ENCODE assay signal across 18 cellular contexts in genomic region chr11:85779956-85780640, GRCh38. TPM values are rescaled to one million over a fixed set of nuclear protein-coding genes. Genes with fewer than 3 reads are reported as not detected.
DNase-seq lines count a peak whose midpoint lies in the region; ATAC-seq, FAIRE-seq and TF ChIP-seq lines count a peak whose summit lies in the region.
"Had no signal": no experiment of that assay in that cellular context is flagged by ENCODE, and none has a peak within 500 bp of the region (broad histone marks: within the 10 kb centered on the region; RNA-seq: fewer than 3 reads in every experiment).

No MANE protein-coding gene starts in this region.

- peaks cover 5% of the 10 kb centered on the region for H3K9me3 Mint-ChIP-seq in activated CD8-positive, alpha-beta T cell treated with anti-CD3 and anti-CD28 coated beads for 36 hours
- H3K9me3 Mint-ChIP-seq in activated CD8-positive, alpha-beta T cell treated with anti-CD3 and anti-CD28 coated beads, Interleukin-2, amount 10 ng/mL, durations not matched to agents 7 days and 5 days (ENCODE audit: insufficient read depth), result peaks cover 16% of the 10 kb centered on the region
- H3K9me3 Mint-ChIP-seq in T-cell, result peaks cover 4 to 7% (median 6%) of the 10 kb centered on the region in 3 donors

- H3K79me2 ChIP-seq in PC-3 (ENCODE audit: low read length) (no peaks in the 10 kb centered on the region), smooth muscle cell (ENCODE audit: low read depth) (no peaks in the 10 kb centered on the region)

- no peaks in the 10 kb centered on the region for H3K9me2 ChIP-seq in PC-3 (replicated peaks; ENCODE audit: low read length)

- no peaks in the 10 kb centered on the region for H3K36me3 ChIP-seq in PC-3 (ENCODE audit: low read depth, low read length)
- no peaks in the 10 kb centered on the region for H3K36me3 ChIP-seq in smooth muscle cell (ENCODE audit: low read depth)
- H3K36me3 ChIP-seq: SJSA1 had no signal

- H3K27me3 ChIP-seq in PC-3 (ENCODE audit: low read length) (no peaks in the 10 kb centered on the region), smooth muscle cell (ENCODE audit: low read depth) (no peaks in the 10 kb centered on the region)
- H3K27me3 ChIP-seq: SJSA1 had no signal

- H3K4me2 ChIP-seq in PC-3 (ENCODE audit: low read length) (no peak overlapping the region), smooth muscle cell (no peak overlapping the region)

- no peak overlapping the region for H3K27ac Mint-ChIP-seq in activated CD8-positive, alpha-beta T cell treated with anti-CD3 and anti-CD28 coated beads for 36 hours
- no peak overlapping the region for H3K27ac Mint-ChIP-seq in activated CD8-positive, alpha-beta T cell treated with anti-CD3 and anti-CD28 coated beads, Interleukin-2, amount 10 ng/mL, durations not matched to agents 7 days and 5 days
- no peak overlapping the region for H3K27ac Mint-ChIP-seq in T-cell
- H3K27ac Mint-ChIP-seq: activated CD4-positive, alpha-beta T cell treated with anti-CD3 and anti-CD28 coated beads, Interleukin-2, amount 10 ng/mL, durations not matched to agents 7 days and 5 days had no signal

- H3K36me3 Mint-ChIP-seq in activated CD8-positive, alpha-beta T cell treated with anti-CD3 and anti-CD28 coated beads for 36 hours (ENCODE audit: low read depth), result peaks cover 9% of the 10 kb centered on the region
- peaks cover 30% of the 10 kb centered on the region for H3K36me3 Mint-ChIP-seq in activated CD8-positive, alpha-beta T cell treated with anti-CD3 and anti-CD28 coated beads, Interleukin-2, amount 10 ng/mL, durations not matched to agents 7 days and 5 days (ENCODE audit: low read depth)
- peaks cover 17% of the 10 kb centered on the region for H3K36me3 Mint-ChIP-seq in T-cell

- no TSS peak for BruUV-seq in PC-3 (replicated peaks; lab: Mats Ljungman, UMichigan)

- H2AFZ ChIP-seq in PC-3 (ENCODE audit: low read length) (no peak overlapping the region), smooth muscle cell (ENCODE audit: low read depth) (no peak overlapping the region)

- FAIRE-seq in HTR-8/SVneo (lab: Jason Lieb, UNC), result no peak
- FAIRE-seq: endometrium, frontal cortex, G401.6, H1 had no signal

- no peak for TF ChIP-seq CTCF in activated CD8-positive, alpha-beta T cell treated with anti-CD3 and anti-CD28 coated beads for 36 hours (IDR thresholded peaks at IDR 0.05)
- TF ChIP-seq CTCF in PC-3 (conservative IDR thresholded peaks at IDR 0.05; ENCODE audit: low read depth, low read length), result no peak
- TF ChIP-seq CTCF in fibroblast of mammary gland (conservative IDR thresholded peaks at IDR 0.05; ENCODE audit: control insufficient read depth, insufficient read depth, low read depth, low read length), result no peak
- TF ChIP-seq CTCF in smooth muscle cell (IDR thresholded peaks at IDR 0.05; ENCODE audit: borderline replicate concordance, insufficient read depth, poor library complexity, severe bottlenecking), result no peak

- no peak overlapping the region for H3K4me3 ChIP-seq in PC-3 (ENCODE audit: low read length)
- no peak overlapping the region for H3K4me3 ChIP-seq in fibroblast of mammary gland (ENCODE audit: control insufficient read depth, low read depth, low read length)
- H3K4me3 ChIP-seq in smooth muscle cell, result no peak overlapping the region
- H3K4me3 ChIP-seq: SJSA1 had no signal

- CTCF ChIA-PET in activated CD8-positive, alpha-beta T cell treated with anti-CD3 and anti-CD28 coated beads for 36 hours (lab: Charles Lee), result interaction anchor here (1.1 kb wide), 2 partner anchors 12 to 23 kb away, joined by 3 to 4 read pairs; no protein-coding TSS in a partner anchor
- CTCF ChIA-PET in activated CD8-positive, alpha-beta T cell treated with anti-CD3 and anti-CD28 coated beads, Interleukin-2, amount 10 ng/mL, durations not matched to agents 7 days and 5 days (lab: Charles Lee), result interaction anchor here (0.6 to 1.9 kb wide), 4 partner anchors 26 to 89 kb away, joined by 3 to 6 read pairs (median 4); partner anchors contain the start of genes CCDC83 and SYTL2
- CTCF ChIA-PET in PC-3 (lab: Charles Lee) (no interaction called here), T-cell (lab: Charles Lee) (interaction anchor here in 1 of 2 donors (0.5 to 0.6 kb wide), 2 partner anchors 49 to 80 kb away, joined by 4 to 6 read pairs; no protein-coding TSS in a partner anchor)

- H3K9me3 ChIP-seq in PC-3 (ENCODE audit: low read length) (no peaks in the 10 kb centered on the region), smooth muscle cell (replicated peaks; ENCODE audit: low read depth) (no peaks in the 10 kb centered on the region)
- H3K9me3 ChIP-seq: SJSA1 had no signal

- POLR2A ChIA-PET in activated CD8-positive, alpha-beta T cell treated with anti-CD3 and anti-CD28 coated beads for 36 hours (lab: Charles Lee), result interaction anchor here (0.9 kb wide), 1 partner anchor 80 kb away, joined by 3 read pairs; no protein-coding TSS in a partner anchor
- POLR2A ChIA-PET in activated CD8-positive, alpha-beta T cell treated with anti-CD3 and anti-CD28 coated beads, Interleukin-2, amount 10 ng/mL, durations not matched to agents 7 days and 5 days (lab: Charles Lee), result interaction anchor here (0.6 kb wide), 1 partner anchor 152 kb away, joined by 3 read pairs; the partner anchor contains the start of gene TMEM126B
- POLR2A ChIA-PET in PC-3 (lab: Charles Lee; ENCODE audit: unreplicated experiment), result interaction anchor here (0.6 kb wide), 1 partner anchor 16 kb away, joined by 5 read pairs; no protein-coding TSS in a partner anchor
- POLR2A ChIA-PET in T-cell (lab: Charles Lee), result interaction anchor here in 1 of 2 donors (0.6 kb wide), 1 partner anchor 25 kb away, joined by 3 read pairs; no protein-coding TSS in a partner anchor

- 68% methylated on average over 3 of the region's 3 CpGs for WGBS in smooth muscle cell (ENCODE audit: low lambda C conversion rate)

- no peak overlapping the region for H3K4me3 Mint-ChIP-seq in activated CD8-positive, alpha-beta T cell treated with anti-CD3 and anti-CD28 coated beads for 36 hours
- no peak overlapping the region for H3K4me3 Mint-ChIP-seq in activated CD8-positive, alpha-beta T cell treated with anti-CD3 and anti-CD28 coated beads, Interleukin-2, amount 10 ng/mL, durations not matched to agents 7 days and 5 days
- H3K4me3 Mint-ChIP-seq in T-cell, result no peak overlapping the region
- H3K4me3 Mint-ChIP-seq: activated CD4-positive, alpha-beta T cell treated with anti-CD3 and anti-CD28 coated beads, Interleukin-2, amount 10 ng/mL, durations not matched to agents 7 days and 5 days; activated T-cell treated with anti-CD3 and anti-CD28 coated beads, Interleukin-2, amount 50 U/mL, for 4 hours; stimulated activated naive CD8-positive, alpha-beta T cell treated with anti-CD3 and anti-CD28 coated beads, Interleukin-15, Interleukin-2, amounts not matched to agents 100 ng/mL and 50 ng/mL, for 24 hours had no signal

- H3K27me3 Mint-ChIP-seq in activated CD8-positive, alpha-beta T cell treated with anti-CD3 and anti-CD28 coated beads for 36 hours, result no peaks in the 10 kb centered on the region
- H3K27me3 Mint-ChIP-seq in activated CD8-positive, alpha-beta T cell treated with anti-CD3 and anti-CD28 coated beads, Interleukin-2, amount 10 ng/mL, durations not matched to agents 7 days and 5 days (ENCODE audit: low read depth), result no peaks in the 10 kb centered on the region
- H3K27me3 Mint-ChIP-seq in T-cell, result no peaks in the 10 kb centered on the region
- H3K27me3 Mint-ChIP-seq: activated CD4-positive, alpha-beta T cell treated with anti-CD3 and anti-CD28 coated beads, Interleukin-2, amount 10 ng/mL, durations not matched to agents 7 days and 5 days; stimulated activated naive CD8-positive, alpha-beta T cell treated with anti-CD3 and anti-CD28 coated beads, Interleukin-15, Interleukin-2, amounts not matched to agents 100 ng/mL and 50 ng/mL, for 24 hours had no signal

- peak; percentile 38 for ATAC-seq in activated CD8-positive, alpha-beta T cell treated with anti-CD3 and anti-CD28 coated beads for 36 hours
- ATAC-seq in activated CD8-positive, alpha-beta T cell treated with anti-CD3 and anti-CD28 coated beads, Interleukin-2, amount 10 ng/mL, durations not matched to agents 7 days and 5 days, result no peak
- ATAC-seq in PC-3 (peak; percentile 43; the same call in 1 of the 2 replicates), T-cell (replicated peaks in 1 of 4) (no peak)

- H3K27ac ChIP-seq in PC-3 (ENCODE audit: low read length), result no peak overlapping the region
- peak overlapping the region; percentile 9 for H3K27ac ChIP-seq in smooth muscle cell (ENCODE audit: low read depth)
- H3K27ac ChIP-seq: SJSA1 had no signal

- H3K9ac ChIP-seq in PC-3 (ENCODE audit: low read length) (no peak overlapping the region), smooth muscle cell (ENCODE audit: low read depth) (no peak overlapping the region)

- intact Hi-C loops in activated CD8-positive, alpha-beta T cell treated with anti-CD3 and anti-CD28 coated beads for 36 hours (cut with micrococcal nuclease), result no loop called here
- intact Hi-C loops in PC-3 (cut with micrococcal nuclease), result no loop called here

- H3F3A ChIP-seq in PC-3 (ENCODE audit: low read length, unreplicated experiment) (no peaks in the 10 kb centered on the region), smooth muscle cell (ENCODE audit: low read depth) (no peaks in the 10 kb centered on the region)

- peaks cover 17% of the 10 kb centered on the region for H3K4me1 ChIP-seq in PC-3 (ENCODE audit: insufficient read depth, low read length)
- H3K4me1 ChIP-seq in smooth muscle cell (ENCODE audit: low read depth), result peaks cover 12% of the 10 kb centered on the region
- H3K4me1 ChIP-seq: SJSA1 had no signal

- DNase-seq in activated CD8-positive, alpha-beta T cell treated with anti-CD3 and anti-CD28 coated beads for 36 hours, result no peak
- no peak for DNase-seq in activated CD8-positive, alpha-beta T cell treated with anti-CD3 and anti-CD28 coated beads, Interleukin-2, amount 10 ng/mL, durations not matched to agents 7 days and 5 days
- DNase-seq in PC-3 (peak; percentile 39), fibroblast of mammary gland (ENCODE audit: low read depth) (peak; percentile 42), smooth muscle cell (lab: John Stamatoyannopoulos, UW; ENCODE audit: unreplicated experiment) (no peak), T-cell (no peak), HTR-8/SVneo (ENCODE audit: insufficient read length, low spot score) (no peak)
- DNase-seq in stimulated activated CD4-positive, alpha-beta T cell treated with anti-CD3 and anti-CD28 coated beads, Interleukin-12 subunit alpha, Interleukin-12 subunit beta, amount 100 ng/mL, for 4 hours, result no peak
- DNase-seq: activated CD4-positive, alpha-beta T cell treated with anti-CD3 and anti-CD28 coated beads, Interleukin-2, amount 10 ng/mL, durations not matched to agents 7 days and 5 days; activated T-cell treated with anti-CD3 and anti-CD28 coated beads, Interleukin-2, amount 50 U/mL, for 4 hours; amygdala; NCI-H2227 treated with DMSO at 0.1 percent for 48 hours had no signal

- H4K20me1 ChIP-seq in PC-3 (ENCODE audit: low read length), result no peaks in the 10 kb centered on the region
- no peaks in the 10 kb centered on the region for H4K20me1 ChIP-seq in smooth muscle cell (ENCODE audit: low read depth)

- H3K4me1 Mint-ChIP-seq in activated CD8-positive, alpha-beta T cell treated with anti-CD3 and anti-CD28 coated beads for 36 hours (ENCODE audit: low read depth), result peaks cover 36% of the 10 kb centered on the region
- peaks cover 38% of the 10 kb centered on the region for H3K4me1 Mint-ChIP-seq in activated CD8-positive, alpha-beta T cell treated with anti-CD3 and anti-CD28 coated beads, Interleukin-2, amount 10 ng/mL, durations not matched to agents 7 days and 5 days (ENCODE audit: low read depth)
- H3K4me1 Mint-ChIP-seq in T-cell, result peaks cover 44 to 58% (median 45%) of the 10 kb centered on the region in 3 donors

RNA-seq across cellular contexts. Expression of gene SYTL2, which starts 30.8 kb away (rescaled TPM):
- 10 to 100 TPM in 1 of 2 experiments, 1 to 10 TPM in 1; 9.5 to 11.2 TPM for total RNA-seq in activated CD8-positive, alpha-beta T cell treated with anti-CD3 and anti-CD28 coated beads for 36 hours
- 10 to 100 TPM; 29.3 to 31.2 TPM for total RNA-seq in activated CD8-positive, alpha-beta T cell treated with anti-CD3 and anti-CD28 coated beads, Interleukin-2, amount 10 ng/mL, durations not matched to agents 7 days and 5 days
- 51.7 and 57.1 TPM in 2 replicates for total RNA-seq in PC-3 (2014; rRNA removed)
- 50.7 and 73.0 TPM in 2 replicates for total RNA-seq in smooth muscle cell
- polyA plus RNA-seq in smooth muscle cell, result 7.2 and 10.4 TPM in 2 replicates
- 10 to 100 TPM; 19.8 to 85.4 (median 31.3) TPM for total RNA-seq in T-cell

Comparison
In these comparisons a context has a peak if more than half of its experiments do, and no peak if none do; other contexts are left out.
1. ATAC-seq: peak in activated CD8-positive, alpha-beta T cell treated with anti-CD3 and anti-CD28 coated beads for 36 hours (single experiment) and PC-3 (single experiment); none in activated CD8-positive, alpha-beta T cell treated with anti-CD3 and anti-CD28 coated beads, Interleukin-2, amount 10 ng/mL, durations not matched to agents 7 days and 5 days (single experiment) and T-cell (0 of 4).
2. DNase-seq: peak in PC-3 (single experiment) and fibroblast of mammary gland (single experiment); none in activated CD8-positive, alpha-beta T cell treated with anti-CD3 and anti-CD28 coated beads for 36 hours (single experiment), activated CD8-positive, alpha-beta T cell treated with anti-CD3 and anti-CD28 coated beads, Interleukin-2, amount 10 ng/mL, durations not matched to agents 7 days and 5 days (single experiment), smooth muscle cell (single experiment), T-cell (0 of 34), stimulated activated CD4-positive, alpha-beta T cell treated with anti-CD3 and anti-CD28 coated beads, Interleukin-12 subunit alpha, Interleukin-12 subunit beta, amount 100 ng/mL, for 4 hours (single experiment) and HTR-8/SVneo (single experiment).